In genomic region chr2:46841621-46842020, GRCh38 we compare ENCODE assay signal across 17 cellular contexts.
DNase-seq lines count a peak whose midpoint lies in the region; ATAC-seq and TF ChIP-seq lines count a peak whose summit lies in the region.
"Had no signal": no experiment of that assay in that cellular context is flagged by ENCODE, and none has a peak within 500 bp of the region (broad histone marks: within the 10 kb centered on the region; RNA-seq: fewer than 3 reads in every experiment).

No MANE protein-coding gene starts in this region.

- peak overlapping the region; percentile 24 for H3K4me3 Mint-ChIP-seq in activated B cell treated with CpG ODN at 0.5 μM for 24 hours
- no peak overlapping the region for H3K4me3 Mint-ChIP-seq in naive thymus-derived CD4-positive, alpha-beta T cell
- H3K4me3 Mint-ChIP-seq: endodermal cell; natural killer cell treated with Interleukin-12 subunit alpha and Interleukin-12 subunit beta and Interleukin-15 and Interleukin-18, amount 100 ng/mL, for 72 hours had no signal

- CTCF ChIA-PET in activated B cell treated with CpG ODN at 0.5 μM for 24 hours (lab: Charles Lee) = no interaction called here
- CTCF ChIA-PET in naive thymus-derived CD4-positive, alpha-beta T cell (lab: Charles Lee) = no interaction called here

- no peak overlapping the region for H3K27ac ChIP-seq in naive thymus-derived CD4-positive, alpha-beta T cell (ENCODE audit: low read depth, low read length)
- H3K27ac ChIP-seq: GM23248 had no signal

- H3K4me1 Mint-ChIP-seq in activated B cell treated with CpG ODN at 0.5 μM for 24 hours = peaks cover 9% of the 10 kb centered on the region
- peaks cover 0 to 4% (median 0%) of the 10 kb centered on the region in 7 donors for H3K4me1 Mint-ChIP-seq in naive thymus-derived CD4-positive, alpha-beta T cell
- H3K4me1 Mint-ChIP-seq: endodermal cell had no signal

- no peaks in the 10 kb centered on the region for H3K27me3 Mint-ChIP-seq in activated B cell treated with CpG ODN at 0.5 μM for 24 hours
- peaks cover 0 to 10% (median 4%) of the 10 kb centered on the region in 5 donors for H3K27me3 Mint-ChIP-seq in naive thymus-derived CD4-positive, alpha-beta T cell

- H3K36me3 Mint-ChIP-seq in activated B cell treated with CpG ODN at 0.5 μM for 24 hours (ENCODE audit: low read depth) = no peaks in the 10 kb centered on the region
- no peaks in the 10 kb centered on the region for H3K36me3 Mint-ChIP-seq in naive thymus-derived CD4-positive, alpha-beta T cell
- H3K36me3 Mint-ChIP-seq: natural killer cell treated with Interleukin-12 subunit alpha and Interleukin-12 subunit beta and Interleukin-15 and Interleukin-18, amount 100 ng/mL, for 72 hours had no signal

- H3K9me3 Mint-ChIP-seq in activated B cell treated with CpG ODN at 0.5 μM for 24 hours = no peaks in the 10 kb centered on the region
- peaks cover 0 to 1% (median 0%) of the 10 kb centered on the region in 11 donors for H3K9me3 Mint-ChIP-seq in naive thymus-derived CD4-positive, alpha-beta T cell
- H3K9me3 Mint-ChIP-seq: endodermal cell; natural killer cell treated with Interleukin-12 subunit alpha and Interleukin-12 subunit beta and Interleukin-15 and Interleukin-18, amount 100 ng/mL, for 72 hours had no signal

- H3K27me3 ChIP-seq in naive thymus-derived CD4-positive, alpha-beta T cell (ENCODE audit: control insufficient read depth in 2 of 2, insufficient read depth in 2 of 2, low read length in 2 of 2) = no peaks in the 10 kb centered on the region

- H3K36me3 ChIP-seq in naive thymus-derived CD4-positive, alpha-beta T cell (ENCODE audit: control insufficient read depth in 2 of 3, insufficient read depth in 3 of 3, low read length in 3 of 3) = no peaks in the 10 kb centered on the region

- TF ChIP-seq CTCF in activated B cell treated with CpG ODN at 0.5 μM for 24 hours (IDR thresholded peaks at IDR 0.05) = no peak

- intact Hi-C loops in activated B cell treated with CpG ODN at 0.5 μM for 24 hours (cut with micrococcal nuclease) = no loop called here
- intact Hi-C loops in naive thymus-derived CD4-positive, alpha-beta T cell (cut with micrococcal nuclease) = no loop called here

- H3K9me3 ChIP-seq in naive thymus-derived CD4-positive, alpha-beta T cell (ENCODE audit: control insufficient read depth in 2 of 3, low read length in 3 of 3) = no peaks in the 10 kb centered on the region

- DNase-seq in GDM1 (lab: John Stamatoyannopoulos, UW) (peak; percentile 26), NOMO-1 treated with DMSO at 0.1 percent for 48 hours (lab: John Stamatoyannopoulos, UW; ENCODE audit: unreplicated experiment) (peak; percentile 59), activated B cell treated with CpG ODN at 0.5 μM for 24 hours (no peak), iPS-NIHi11 (ENCODE audit: low spot score) (no peak), cerebellar cortex (ENCODE audit: low spot score) (no peak)
- DNase-seq in naive thymus-derived CD4-positive, alpha-beta T cell = no peak
- DNase-seq: activated CD4-positive, alpha-beta T cell treated with anti-CD3 and anti-CD28 coated beads, Interleukin-2, amount 50 U/mL, for 48 hours; activated T-cell treated with anti-CD3 and anti-CD28 coated beads, Interleukin-2, amount 50 U/mL, for 48 hours; DMS153; endodermal cell; GM23248; MM.1S; NCI-H774; T1000 had no signal

- H3K4me1 ChIP-seq in naive thymus-derived CD4-positive, alpha-beta T cell (ENCODE audit: control insufficient read depth in 2 of 2, insufficient read depth in 2 of 2, low read length in 2 of 2) = no peaks in the 10 kb centered on the region

- H3K27ac Mint-ChIP-seq in activated B cell treated with CpG ODN at 0.5 μM for 24 hours = no peak overlapping the region
- no peak overlapping the region for H3K27ac Mint-ChIP-seq in naive thymus-derived CD4-positive, alpha-beta T cell
- H3K27ac Mint-ChIP-seq: endodermal cell; natural killer cell treated with Interleukin-12 subunit alpha and Interleukin-12 subunit beta and Interleukin-15 and Interleukin-18, amount 100 ng/mL, for 72 hours had no signal

- POLR2A ChIA-PET in activated B cell treated with CpG ODN at 0.5 μM for 24 hours (lab: Charles Lee) = interaction anchor here (0.6 kb wide), 1 partner anchor 63 kb away, joined by 4 read pairs; no protein-coding TSS in a partner anchor
- POLR2A ChIA-PET in naive thymus-derived CD4-positive, alpha-beta T cell (lab: Charles Lee) = no interaction called here

- H3K4me3 ChIP-seq in naive thymus-derived CD4-positive, alpha-beta T cell (ENCODE audit: low read length) = no peak overlapping the region
- H3K4me3 ChIP-seq: GM23248 had no signal

- ATAC-seq in activated B cell treated with CpG ODN at 0.5 μM for 24 hours (ENCODE audit: low read depth) (no peak), GM21717 (IDR thresholded peaks at IDR 0.05; ENCODE audit: unreplicated experiment) (no peak), GM18867 (IDR thresholded peaks at IDR 0.05; ENCODE audit: unreplicated experiment) (no peak)
- peak; percentile 73 for ATAC-seq in naive thymus-derived CD4-positive, alpha-beta T cell
- ATAC-seq: natural killer cell treated with Interleukin-12 subunit alpha and Interleukin-12 subunit beta and Interleukin-15 and Interleukin-18, amount 100 ng/mL, for 72 hours had no signal

Comparison
In these comparisons a context has a peak if more than half of its experiments do, and no peak if none do; other contexts are left out.
1. DNase-seq: peak in GDM1 (single experiment) and NOMO-1 treated with DMSO at 0.1 percent for 48 hours (single experiment); none in activated B cell treated with CpG ODN at 0.5 μM for 24 hours (single experiment), naive thymus-derived CD4-positive, alpha-beta T cell (0 of 9), iPS-NIHi11 (single experiment) and cerebellar cortex (single experiment).